Comparison of ENCODE assay signal across 24 cellular contexts in the genomic region with DNA sequence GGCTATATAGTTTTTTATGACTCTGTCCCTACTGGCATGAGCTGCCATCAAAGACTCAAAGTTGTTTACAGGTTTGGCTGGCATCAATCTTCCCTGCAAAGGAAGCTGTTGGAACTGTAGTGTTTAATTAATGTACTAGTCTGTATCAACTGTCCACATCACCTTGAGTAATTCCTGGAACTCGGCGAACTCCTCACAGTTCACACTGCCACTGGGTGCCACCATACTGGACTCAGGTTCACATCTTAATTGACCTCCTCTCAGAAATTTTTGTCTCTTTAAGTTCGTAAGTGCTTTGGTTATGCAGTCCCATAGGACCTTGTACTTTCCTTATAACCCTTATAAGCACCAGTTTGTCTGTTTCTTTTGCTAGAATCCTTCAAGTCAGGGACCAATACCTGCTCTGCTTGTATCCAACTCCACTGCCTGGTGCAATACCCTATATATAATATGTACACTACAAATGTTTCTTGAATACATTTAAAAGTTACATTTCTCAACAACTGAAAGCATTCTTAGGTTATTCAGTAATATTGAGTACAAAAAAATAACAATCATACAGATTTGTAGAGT. TPM values are rescaled to one million over a fixed set of nuclear protein-coding genes. Genes with fewer than 3 reads are reported as not detected.
DNase-seq lines count a peak whose midpoint lies in the region; ATAC-seq and TF ChIP-seq lines count a peak whose summit lies in the region.
"Had no signal": no experiment of that assay in that cellular context is flagged by ENCODE, and none has a peak within 500 bp of the region (broad histone marks: within the 10 kb centered on the region; RNA-seq: fewer than 3 reads in every experiment).

No MANE protein-coding gene starts in this region.

- H3K9me3 ChIP-seq in PC-9 (ENCODE audit: insufficient read depth, low read depth) (no peaks in the 10 kb centered on the region), esophagus squamous epithelium (no peaks in the 10 kb centered on the region)
- H3K9me3 ChIP-seq: right atrium auricular region had no signal

- no peak for TF ChIP-seq CTCF in GM23338 (conservative IDR thresholded peaks at IDR 0.05; ENCODE audit: low read depth in 2 of 2)
- no peak for TF ChIP-seq CTCF in PC-9 (conservative IDR thresholded peaks at IDR 0.05)
- TF ChIP-seq CTCF in esophagus squamous epithelium (IDR thresholded peaks at IDR 0.05), result no peak
- TF ChIP-seq CTCF in neural crest cell (conservative IDR thresholded peaks at IDR 0.05), result no peak

- H2AFZ ChIP-seq in GM23338, result no peak overlapping the region
- no peak overlapping the region for H2AFZ ChIP-seq in PC-9

- intact Hi-C loops in PC-9 (cut with micrococcal nuclease; ENCODE audit: unreplicated experiment) (no loop called here), esophagus squamous epithelium (cut with DNase I) (no loop called here)

- CTCF ChIA-PET in PC-9 (lab: Charles Lee), result no interaction called here

- H3K79me2 ChIP-seq in GM23338 (replicated peaks; ENCODE audit: insufficient read depth), result peaks cover 50% of the 10 kb centered on the region
- peaks cover 47% of the 10 kb centered on the region for H3K79me2 ChIP-seq in PC-9 (ENCODE audit: low read depth)

- H4K20me1 ChIP-seq in GM23338 (replicated peaks; ENCODE audit: insufficient read depth) (no peaks in the 10 kb centered on the region; the same call in 1 of the 2 replicates), PC-9 (ENCODE audit: insufficient read depth) (no peaks in the 10 kb centered on the region)

- no peak for ATAC-seq in GM23338
- ATAC-seq in GM18861 (IDR thresholded peaks at IDR 0.05; ENCODE audit: unreplicated experiment), result no peak
- no peak for ATAC-seq in effector memory CD8-positive, alpha-beta T cell (replicated peaks)
- ATAC-seq: Panc1 had no signal

- H3K27ac Mint-ChIP-seq in GM23338 (peak overlapping the region; percentile 11; the same call in 1 of the 2 replicates), neural crest cell (ENCODE audit: unreplicated experiment) (no peak overlapping the region)
- H3K27ac Mint-ChIP-seq in effector memory CD8-positive, alpha-beta T cell, result peak overlapping the region in 1 of 2 donors; percentile 25
- H3K27ac Mint-ChIP-seq: activated naive CD8-positive, alpha-beta T cell treated with anti-CD3 and anti-CD28 coated beads for 36 hours; activated T-helper 2 cell treated with anti-CD3 and anti-CD28 coated beads, Interferon-gamma antibody, Interleukin-2, Interleukin-4, amounts not matched to agents 10 μg/mL and 5 μg/mL and 100 μg/mL, durations not matched to agents 14 hours and 24 hours and 36 hours had no signal

- H3K4me3 ChIP-seq in GM23338 (no peak overlapping the region), PC-9 (no peak overlapping the region), esophagus squamous epithelium (peak overlapping the region in 2 of 4 donors; percentile 85)
- H3K4me3 ChIP-seq: right atrium auricular region had no signal

- no peaks in the 10 kb centered on the region for H3K9me3 Mint-ChIP-seq in GM23338
- no peaks in the 10 kb centered on the region for H3K9me3 Mint-ChIP-seq in neural crest cell
- H3K9me3 Mint-ChIP-seq in effector memory CD8-positive, alpha-beta T cell, result no peaks in the 10 kb centered on the region
- H3K9me3 Mint-ChIP-seq: activated naive CD8-positive, alpha-beta T cell treated with anti-CD3 and anti-CD28 coated beads for 36 hours; activated T-helper 2 cell treated with anti-CD3 and anti-CD28 coated beads, Interferon-gamma antibody, Interleukin-2, Interleukin-4, amounts not matched to agents 10 μg/mL and 5 μg/mL and 100 μg/mL, durations not matched to agents 14 hours and 24 hours and 36 hours had no signal

- no peak overlapping the region for H3K4me3 Mint-ChIP-seq in GM23338
- peak overlapping the region; percentile 19 for H3K4me3 Mint-ChIP-seq in neural crest cell
- no peak overlapping the region for H3K4me3 Mint-ChIP-seq in effector memory CD8-positive, alpha-beta T cell
- H3K4me3 Mint-ChIP-seq: activated naive CD8-positive, alpha-beta T cell treated with anti-CD3 and anti-CD28 coated beads for 36 hours had no signal

- TF ChIP-seq POLR2A in esophagus squamous epithelium (IDR thresholded peaks at IDR 0.05), result no peak

- H3K27me3 Mint-ChIP-seq in GM23338 (ENCODE audit: insufficient read depth, low read depth, poor library complexity) (peaks cover 12% of the 10 kb centered on the region), neural crest cell (ENCODE audit: low read depth) (peaks cover 10% of the 10 kb centered on the region)
- peaks cover 8 to 10% of the 10 kb centered on the region in 2 donors for H3K27me3 Mint-ChIP-seq in effector memory CD8-positive, alpha-beta T cell

- peaks cover 35% of the 10 kb centered on the region for H3K4me1 Mint-ChIP-seq in GM23338
- H3K4me1 Mint-ChIP-seq in neural crest cell, result peaks cover 50% of the 10 kb centered on the region
- peaks cover 25 to 46% of the 10 kb centered on the region in 2 donors for H3K4me1 Mint-ChIP-seq in effector memory CD8-positive, alpha-beta T cell (ENCODE audit: low read depth in 2 of 2)

- H3K36me3 ChIP-seq in GM23338 (ENCODE audit: insufficient read depth) (no peaks in the 10 kb centered on the region), PC-9 (ENCODE audit: low read depth) (0 out of 2 replicates have a peak, but pooled peaks cover 3% of the 10 kb centered on the region), esophagus squamous epithelium (no peaks in the 10 kb centered on the region)
- H3K36me3 ChIP-seq: right atrium auricular region had no signal

- H3K4me2 ChIP-seq in GM23338, result no peak overlapping the region
- H3K4me2 ChIP-seq in PC-9, result 0 out of 2 replicates have a peak overlapping the region, but pooled peaks have one; percentile 99

- BruUV-seq in PC-9 (replicated peaks; lab: Mats Ljungman, UMichigan), result no TSS peak

- DNase-seq in GM23338 (ENCODE audit: low spot score), result no peak
- DNase-seq in PC-9, result no peak
- no peak for DNase-seq in esophagus squamous epithelium (lab: John Stamatoyannopoulos, UW)
- DNase-seq in neural crest cell (ENCODE audit: low read depth, low spot score), result no peak
- DNase-seq in CD1c-positive myeloid dendritic cell (ENCODE audit: extremely low spot score), result no peak
- no peak for DNase-seq in effector memory CD8-positive, alpha-beta T cell
- DNase-seq in A172 (ENCODE audit: low spot score), result no peak
- DNase-seq: ACHN; activated CD8-positive, alpha-beta memory T cell treated with anti-CD3 and anti-CD28 coated beads, Interleukin-2, amount 50 U/mL, for 4 hours; activated naive CD8-positive, alpha-beta T cell treated with anti-CD3 and anti-CD28 coated beads for 36 hours; CD4-positive, CD25-positive, alpha-beta regulatory T cell; effector memory CD4-positive, alpha-beta T cell; kidney; NCI-H1092; NCI-H1930; NCI-H345; stimulated activated CD8-positive, alpha-beta memory T cell treated with anti-CD3 and anti-CD28 coated beads, Interleukin-4, amount 100 ng/mL, for 48 hours had no signal

- POLR2A ChIA-PET in PC-9 (lab: Charles Lee; ENCODE audit: unreplicated experiment), result interaction anchor here (0.5 kb wide), 1 partner anchor 18 kb away, joined by 9 read pairs; no protein-coding TSS in a partner anchor

- 85 to 88% methylated on average over 3 of the region's 3 CpGs for WGBS in esophagus squamous epithelium, 2 donors

- H3K4me1 ChIP-seq in GM23338 (ENCODE audit: insufficient read depth) (peaks cover 32% of the 10 kb centered on the region), PC-9 (replicated peaks; ENCODE audit: insufficient read depth) (peaks cover 24% of the 10 kb centered on the region), esophagus squamous epithelium (peaks cover 0 to 52% (median 31%) of the 10 kb centered on the region in 3 donors)

- no peaks in the 10 kb centered on the region for H3K9me2 ChIP-seq in GM23338 (ENCODE audit: insufficient read depth)
- H3K9me2 ChIP-seq in PC-9 (ENCODE audit: insufficient read depth), result no peaks in the 10 kb centered on the region

- H3F3A ChIP-seq in GM23338 (replicated peaks; ENCODE audit: low read depth), result peaks cover 6% of the 10 kb centered on the region; the same call in 1 of the 2 replicates
- H3F3A ChIP-seq in PC-9 (ENCODE audit: insufficient read depth, low read depth), result peaks cover 7% of the 10 kb centered on the region; the same call in 1 of the 2 replicates

- H3K27ac ChIP-seq in GM23338 (ENCODE audit: low read depth) (no peak overlapping the region), PC-9 (no peak overlapping the region), esophagus squamous epithelium (peak overlapping the region in 3 of 4 donors; percentile 61 to 100 (median 100))

- peaks cover 18% of the 10 kb centered on the region for H3K36me3 Mint-ChIP-seq in GM23338 (ENCODE audit: low read depth)
- peaks cover 8% of the 10 kb centered on the region for H3K36me3 Mint-ChIP-seq in neural crest cell (ENCODE audit: low read depth)
- H3K36me3 Mint-ChIP-seq in effector memory CD8-positive, alpha-beta T cell (ENCODE audit: insufficient read depth), result peaks cover 14% of the 10 kb centered on the region

- H3K27me3 ChIP-seq in GM23338 (ENCODE audit: insufficient read depth) (peaks cover 14% of the 10 kb centered on the region), PC-9 (ENCODE audit: insufficient read depth, low read depth) (no peaks in the 10 kb centered on the region), esophagus squamous epithelium (no peaks in the 10 kb centered on the region)
- H3K27me3 ChIP-seq: right atrium auricular region had no signal

RNA-seq across cellular contexts. Expression of gene HIGD1A, which starts 3.2 kb away (rescaled TPM):
- 102 and 118 TPM in 2 replicates for total RNA-seq in GM23338 (2014; rRNA removed; shearing (Covaris generic))
- polyA plus RNA-seq in GM23338 (2016; fragmentation: Nextera tagmentation; extraction: Ambion mirVana), result 127 and 144 TPM in 2 replicates
- total RNA-seq in PC-9 (2021) (48.2 and 69.7 TPM in 2 replicates), esophagus squamous epithelium (100 to 1,000 TPM in 3 of 4 donors, 10 to 100 TPM in 1; 52.3 to 239 (median 212) TPM), neural crest cell (82.4 and 85.2 TPM in 2 replicates)
- 249 and 254 TPM in 2 replicates for total RNA-seq in A172 (2014; rRNA removed; shearing (Covaris generic))

RNA-seq across cellular contexts. Expression of gene ACKR2, which starts 8.1 kb away (rescaled TPM):
- total RNA-seq in GM23338 (2014; rRNA removed; shearing (Covaris generic)), result 0.35 and 0.58 TPM in 2 replicates
- polyA plus RNA-seq in GM23338 (2016; fragmentation: Nextera tagmentation; extraction: Ambion mirVana), result not detected in 2 replicates
- total RNA-seq in PC-9 (2021), result 1.0 and 2.9 TPM in 2 replicates
- 1 to 10 TPM; 2.7 to 6.5 (median 3.1) TPM for total RNA-seq in esophagus squamous epithelium
- total RNA-seq in neural crest cell, result 0.20 and 0.56 TPM in 2 replicates
- total RNA-seq in A172 (2014; rRNA removed; shearing (Covaris generic)), result not detected in 2 replicates
- total RNA-seq: CD4-positive, CD25-positive, alpha-beta regulatory T cell; HT1080; SK-MEL-5 had no signal

RNA-seq across cellular contexts. Expression of gene CCDC13, which starts 28.1 kb away (rescaled TPM):
- 0.45 TPM in 1 of 2 replicates, not detected in the other for total RNA-seq in GM23338 (2014; rRNA removed; shearing (Covaris generic))
- 0.27 and 0.42 TPM in 2 replicates for polyA plus RNA-seq in GM23338 (2016; fragmentation: Nextera tagmentation; extraction: Ambion mirVana)
- total RNA-seq in PC-9 (2021) (0.41 TPM in 1 of 2 replicates, not detected in the other), esophagus squamous epithelium (1 to 10 TPM in 1 of 4 donors, under 1 TPM in 1, not detected in 2; 0.62 to 1.3 TPM), neural crest cell (1.5 and 2.0 TPM in 2 replicates)
- total RNA-seq in A172 (2014; rRNA removed; shearing (Covaris generic)), result 0.02 TPM in 1 of 2 replicates, not detected in the other
- total RNA-seq: activated T-helper 2 cell treated with anti-CD3 and anti-CD28 coated beads, Interferon-gamma antibody, Interleukin-2, Interleukin-4, amounts not matched to agents 10 μg/mL and 5 μg/mL and 100 μg/mL, durations not matched to agents 14 hours and 24 hours and 36 hours; H1; HT1080 had no signal

Comparison
In these comparisons a context has a peak if more than half of its experiments do, and no peak if none do; other contexts are left out.
1. H3K27ac ChIP-seq: peak in esophagus squamous epithelium (3 of 4); none in GM23338 (single experiment) and PC-9 (single experiment).